In genomic region chr10:89269822-89270483, GRCh38 we compare ENCODE assay signal across 15 cellular contexts.
"Had no signal": no experiment of that assay in that cellular context is flagged by ENCODE, and none has a peak within 500 bp of the region (broad histone marks: within the 10 kb centered on the region; RNA-seq: fewer than 3 reads in every experiment).

No MANE protein-coding gene starts in this region.

- H3K27ac ChIP-seq: lower lobe of right lung, tibial artery had no signal

- H3K9me3 ChIP-seq: lower lobe of right lung, tibial artery had no signal

- H3K27me3 ChIP-seq: dorsolateral prefrontal cortex, tibial artery had no signal

- DNase-seq: activated CD4-positive, alpha-beta T cell treated with anti-CD3 and anti-CD28 coated beads, Interleukin-2, amount 50 U/mL, for 4 hours; activated naive CD8-positive, alpha-beta T cell treated with anti-CD3 and anti-CD28 coated beads for 36 hours; activated T-cell treated with anti-CD3 and anti-CD28 coated beads for 4 hours; caudate nucleus; dorsolateral prefrontal cortex; foreskin melanocyte; glutamatergic neuron; kidney glomerular epithelial cell; lower lobe of right lung; stimulated activated CD4-positive, alpha-beta T cell treated with anti-CD3 and anti-CD28 coated beads, Interleukin-2, amount 100 ng/mL, for 24 hours; stimulated activated naive CD4-positive, alpha-beta T cell treated with Interleukin-2 at 50 U/mL for 16 hours; tibial artery had no signal

- H3K36me3 ChIP-seq: lower lobe of right lung, tibial artery had no signal

- ATAC-seq: activated CD4-positive, CD25-positive, alpha-beta regulatory T cell treated with anti-CD3 and anti-CD28 coated beads, Interleukin-2, amount 50 U/mL, for 24 hours; lower lobe of right lung; natural killer cell treated with Interleukin-12 subunit alpha and Interleukin-12 subunit beta and Interleukin-15 and Interleukin-18, amount 100 ng/mL, for 72 hours had no signal

- H3K4me3 ChIP-seq: dorsolateral prefrontal cortex, lower lobe of right lung, tibial artery had no signal

- FAIRE-seq: colon had no signal
